1 cellular context compared by ENCODE assay signal in genomic region chr1:60828944-60829343, GRCh38.
TF ChIP-seq lines count a peak whose summit lies in the region.

No MANE protein-coding gene starts in this region.

TF ChIP-seq in HepG2, 621 proteins besides CTCF, POLR2A, EP300 and RAD21 (continued from another document and continues in another):
- TF ChIP-seq ARID5B (CRISPR knock-in tag; IDR thresholded peaks at IDR 0.05) (peak; percentile 83), RORA (CRISPR knock-in tag; IDR thresholded peaks at IDR 0.05) (peak; percentile 89; the same call in 1 of the 2 replicates), ELF3 (CRISPR knock-in tag; IDR thresholded peaks at IDR 0.05) (0 out of 2 replicates have a peak, but pooled peaks have one; percentile 32), ZNF264 (CRISPR knock-in tag; IDR thresholded peaks at IDR 0.05) (peak; percentile 72; the same call in 1 of the 2 replicates), ZFY (CRISPR knock-in tag; IDR thresholded peaks at IDR 0.05) (no peak), SP140L (CRISPR knock-in tag; IDR thresholded peaks at IDR 0.05; ENCODE audit: borderline replicate concordance) (no peak), IKZF4 (CRISPR knock-in tag; IDR thresholded peaks at IDR 0.05; ENCODE audit: borderline replicate concordance, low read depth, not compliant biosample characterization) (no peak), ZNF674 (CRISPR knock-in tag; IDR thresholded peaks at IDR 0.05; ENCODE audit: low read depth) (no peak), TBL1XR1 (IDR thresholded peaks at IDR 0.05; ENCODE audit: borderline replicate concordance, low read length, partially characterized antibody) (peak; percentile 46), HOXA9 (CRISPR knock-in tag; IDR thresholded peaks at IDR 0.05; ENCODE audit: borderline replicate concordance) (no peak), NR2C2 (CRISPR knock-in tag; IDR thresholded peaks at IDR 0.05; ENCODE audit: borderline replicate concordance) (peak; percentile 85), ETS1 (CRISPR knock-in tag; IDR thresholded peaks at IDR 0.05) (no peak), NCOR1 (IDR thresholded peaks at IDR 0.05; ENCODE audit: borderline replicate concordance, low read length) (peak; percentile 47; the same call in 1 of the 2 replicates), DBP (CRISPR knock-in tag; IDR thresholded peaks at IDR 0.05; ENCODE audit: not compliant biosample characterization) (no peak), ZSCAN21 (CRISPR knock-in tag; IDR thresholded peaks at IDR 0.05; ENCODE audit: borderline replicate concordance) (no peak), ZNF546 (CRISPR knock-in tag; conservative IDR thresholded peaks at IDR 0.05) (no peak), SOX5 (CRISPR knock-in tag; IDR thresholded peaks at IDR 0.05; ENCODE audit: borderline replicate concordance) (peak; percentile 57), ZNF18 (CRISPR knock-in tag; IDR thresholded peaks at IDR 0.05; ENCODE audit: insufficient replicate concordance) (no peak), MIER3 (CRISPR knock-in tag; IDR thresholded peaks at IDR 0.05; ENCODE audit: borderline replicate concordance) (no peak), FIP1L1 (IDR thresholded peaks at IDR 0.05; ENCODE audit: borderline replicate concordance, insufficient read depth, low read depth, low read length) (no peak), FOXO4 (CRISPR knock-in tag; conservative IDR thresholded peaks at IDR 0.05) (no peak), SALL2 (CRISPR knock-in tag; IDR thresholded peaks at IDR 0.05) (no peak), CEBPB (IDR thresholded peaks at IDR 0.05; ENCODE audit: borderline replicate concordance, low read depth, low read length) (peak; percentile 83; the same call in 1 of the 2 replicates), FOXO1 (CRISPR knock-in tag; IDR thresholded peaks at IDR 0.05) (peak; percentile 51; the same call in 1 of the 2 replicates), POLR2AphosphoS2 (IDR thresholded peaks at IDR 0.05; ENCODE audit: low read depth, low read length) (no peak), THAP11 (CRISPR knock-in tag; IDR thresholded peaks at IDR 0.05) (0 out of 2 replicates have a peak, but pooled peaks have one; percentile 27), NFIC (IDR thresholded peaks at IDR 0.05; ENCODE audit: low read length) (peak; percentile 67; the same call in 1 of the 2 replicates), JUN (CRISPR knock-in tag; IDR thresholded peaks at IDR 0.05) (no peak), ZNF331 (CRISPR knock-in tag; IDR thresholded peaks at IDR 0.05) (peak; percentile 66), TBX2 (CRISPR knock-in tag; IDR thresholded peaks at IDR 0.05; ENCODE audit: borderline replicate concordance) (peak; percentile 34; the same call in 1 of the 2 replicates), ARID3A (IDR thresholded peaks at IDR 0.05; ENCODE audit: low read depth, low read length) (peak; percentile 52; the same call in 1 of the 2 replicates), GFI1 (CRISPR knock-in tag; IDR thresholded peaks at IDR 0.05; ENCODE audit: borderline replicate concordance) (no peak), GTF3A (CRISPR knock-in tag; conservative IDR thresholded peaks at IDR 0.05) (no peak), MYPOP (CRISPR knock-in tag; IDR thresholded peaks at IDR 0.05) (no peak), FOXK2 (IDR thresholded peaks at IDR 0.05) (peak; percentile 49; the same call in 1 of the 2 replicates), RXRB (CRISPR knock-in tag; IDR thresholded peaks at IDR 0.05; ENCODE audit: borderline replicate concordance) (peak; percentile 95), NCOA2 (CRISPR knock-in tag; IDR thresholded peaks at IDR 0.05) (0 out of 2 replicates have a peak, but pooled peaks have one; percentile 25), ZNF335 (CRISPR knock-in tag; IDR thresholded peaks at IDR 0.05) (no peak), TCF7 (IDR thresholded peaks at IDR 0.05; ENCODE audit: low read depth) (peak; percentile 17; the same call in 1 of the 2 replicates), ZNF670 (CRISPR knock-in tag; IDR thresholded peaks at IDR 0.05; ENCODE audit: borderline replicate concordance) (no peak), GABPB1 (CRISPR knock-in tag; IDR thresholded peaks at IDR 0.05) (no peak), NR2F6 (IDR thresholded peaks at IDR 0.05) (peak; percentile 77), NR2F6 (CRISPR knock-in tag; IDR thresholded peaks at IDR 0.05) (peak; percentile 88), TBX3 (IDR thresholded peaks at IDR 0.05; ENCODE audit: borderline replicate concordance) (peak; percentile 49), ZNF33B (CRISPR knock-in tag; IDR thresholded peaks at IDR 0.05) (no peak), YEATS4 (CRISPR knock-in tag; IDR thresholded peaks at IDR 0.05; ENCODE audit: borderline replicate concordance) (no peak), ZBTB8A (CRISPR knock-in tag; IDR thresholded peaks at IDR 0.05; ENCODE audit: borderline replicate concordance, low read depth) (no peak), HDAC1 (CRISPR knock-in tag; IDR thresholded peaks at IDR 0.05) (no peak), HDAC2 (CRISPR knock-in tag; IDR thresholded peaks at IDR 0.05) (peak; percentile 51), POGZ (CRISPR knock-in tag; IDR thresholded peaks at IDR 0.05) (peak; percentile 72), RBAK (CRISPR knock-in tag; IDR thresholded peaks at IDR 0.05) (no peak), ZNF503 (CRISPR knock-in tag; IDR thresholded peaks at IDR 0.05) (no peak), ZNF446 (CRISPR knock-in tag; IDR thresholded peaks at IDR 0.05) (no peak), ZNF557 (CRISPR knock-in tag; IDR thresholded peaks at IDR 0.05) (no peak), KDM6A (CRISPR knock-in tag; IDR thresholded peaks at IDR 0.05; ENCODE audit: low read depth) (0 out of 2 replicates have a peak, but pooled peaks have one; percentile 23), ZKSCAN5 (CRISPR knock-in tag; IDR thresholded peaks at IDR 0.05) (no peak), ETV6 (CRISPR knock-in tag; conservative IDR thresholded peaks at IDR 0.05) (no peak)
